22 cellular contexts compared by ENCODE assay signal in genomic region chr17:17360087-17360730, GRCh38.
"Had no signal": no experiment of that assay in that cellular context is flagged by ENCODE, and none has a peak within 500 bp of the region (broad histone marks: within the 10 kb centered on the region; RNA-seq: fewer than 3 reads in every experiment).

No MANE protein-coding gene starts in this region.

- ATAC-seq: foreskin keratinocyte, gastroesophageal sphincter, heart left ventricle, left cardiac atrium, left lung, left ventricle myocardium superior, lower lobe of right lung, mucosa of descending colon had no signal

- H3K36me3 Mint-ChIP-seq: immature natural killer cell, naive B cell had no signal

- H3K4me1 ChIP-seq: colonic mucosa, foreskin keratinocyte had no signal

- FAIRE-seq: endothelial cell of umbilical vein, frontal cortex had no signal

- H3K36me3 ChIP-seq: colonic mucosa, esophagus muscularis mucosa, gastroesophageal sphincter, heart left ventricle, left lung, lower lobe of right lung had no signal

- H3K27me3 ChIP-seq: colonic mucosa, heart left ventricle, hepatocyte, left lung had no signal

- H3K79me2 ChIP-seq: hepatocyte had no signal

- H3K4me3 Mint-ChIP-seq: immature natural killer cell, mesothelial cell of epicardium, naive B cell had no signal

- H3K27ac Mint-ChIP-seq: mesothelial cell of epicardium, naive B cell had no signal

- H2AFZ ChIP-seq: hepatocyte had no signal

- H3K4me1 Mint-ChIP-seq: mesothelial cell of epicardium had no signal

- H3K9me3 ChIP-seq: colonic mucosa, gastroesophageal sphincter, left lung, lower lobe of right lung, mucosa of descending colon had no signal

- DNase-seq: colonic mucosa; dermis blood vessel endothelial cell; effector CD4-positive, alpha-beta T cell; effector memory CD4-positive, alpha-beta T cell; foreskin keratinocyte; heart left ventricle; hypothalamus; immature natural killer cell; left cardiac atrium; left lung; left ventricle myocardium superior; lower lobe of right lung; mesenchymal stem cell; mucosa of descending colon; naive B cell had no signal

- H3K4me3 ChIP-seq: colonic mucosa, dorsolateral prefrontal cortex, esophagus muscularis mucosa, gastroesophageal sphincter, heart left ventricle, hepatocyte, left lung, lower lobe of right lung, mucosa of descending colon had no signal

- H3K4me2 ChIP-seq: hepatocyte had no signal

- H3K27ac ChIP-seq: colonic mucosa, dorsolateral prefrontal cortex, esophagus muscularis mucosa, foreskin keratinocyte, gastroesophageal sphincter, heart left ventricle, hepatocyte, left lung, lower lobe of right lung had no signal
